Comparison of ENCODE assay signal across 9 cellular contexts in genomic region chr2:230758566-230759480, GRCh38.
DNase-seq lines count a peak whose midpoint lies in the region; TF ChIP-seq lines count a peak whose summit lies in the region.
"Had no signal": no experiment of that assay in that cellular context is flagged by ENCODE, and none has a peak within 500 bp of the region (broad histone marks: within the 10 kb centered on the region; RNA-seq: fewer than 3 reads in every experiment).

No MANE protein-coding gene starts in this region.

- H3K27ac ChIP-seq in OCI-LY3 (ENCODE audit: low read length) (no peak overlapping the region; the same call in 1 of the 2 replicates), coronary artery (peak overlapping the region in 1 of 2 donors; percentile 74), rectal smooth muscle tissue (ENCODE audit: low read depth, low read length) (peak overlapping the region; percentile 41)

- H3K9ac ChIP-seq in OCI-LY3 (ENCODE audit: low read length): no peak overlapping the region
- no peak overlapping the region for H3K9ac ChIP-seq in rectal smooth muscle tissue (ENCODE audit: low read length)

- H3K4me3 ChIP-seq in OCI-LY3 (ENCODE audit: low read length) (no peak overlapping the region), coronary artery (peak overlapping the region; percentile 8), rectal smooth muscle tissue (ENCODE audit: low read length) (no peak overlapping the region), HAP-1 (no peak overlapping the region)

- peaks cover 24% of the 10 kb centered on the region for H3K36me3 ChIP-seq in OCI-LY3 (replicated peaks; ENCODE audit: low read depth, low read length)
- no peaks in the 10 kb centered on the region for H3K36me3 ChIP-seq in rectal smooth muscle tissue (ENCODE audit: control insufficient read depth, insufficient read depth, low read length)
- H3K36me3 ChIP-seq in HAP-1 (replicated peaks): peaks cover 8% of the 10 kb centered on the region

- H3K4me1 ChIP-seq in OCI-LY3 (ENCODE audit: low read length) (peaks cover 12% of the 10 kb centered on the region), rectal smooth muscle tissue (ENCODE audit: control insufficient read depth, insufficient read depth, low read length) (peaks cover 14% of the 10 kb centered on the region), HAP-1 (no peaks in the 10 kb centered on the region)

- peaks cover 39% of the 10 kb centered on the region for H4K20me1 ChIP-seq in OCI-LY3 (ENCODE audit: insufficient read depth, low read length)

- H3K79me2 ChIP-seq in OCI-LY3 (ENCODE audit: low read length): peaks cover 85% of the 10 kb centered on the region

- DNase-seq in EL: peak; percentile 77
- no peak for DNase-seq in coronary artery (ENCODE audit: low spot score)
- no peak for DNase-seq in activated CD4-positive, CD25-positive, alpha-beta regulatory T cell (lab: John Stamatoyannopoulos, UW)
- DNase-seq in middle frontal gyrus (ENCODE audit: extremely low spot score, low spot score): no peak
- DNase-seq in NCI-H2171 (lab: John Stamatoyannopoulos, UW): no peak
- no peak for DNase-seq in HAP-1 (ENCODE audit: low spot score in 2 of 2)
- DNase-seq: NCI-H510A had no signal

- H2AFZ ChIP-seq in OCI-LY3 (ENCODE audit: low read depth, low read length): no peak overlapping the region

- in situ Hi-C loops in HAP-1 (cut with MboI; ENCODE audit: low sequenced_read_pairs): no loop called here

- peak overlapping the region; percentile 9; the same call in 1 of the 2 replicates for H3K4me2 ChIP-seq in OCI-LY3 (ENCODE audit: low read length)

- H3K27me3 ChIP-seq in OCI-LY3 (ENCODE audit: low read depth, low read length): no peaks in the 10 kb centered on the region
- no peaks in the 10 kb centered on the region for H3K27me3 ChIP-seq in rectal smooth muscle tissue (ENCODE audit: control insufficient read depth, insufficient read depth, low read length)
- H3K27me3 ChIP-seq in HAP-1 (ENCODE audit: low read depth): no peaks in the 10 kb centered on the region

- H3K9me3 ChIP-seq in OCI-LY3 (ENCODE audit: insufficient read depth, low read length): no peaks in the 10 kb centered on the region
- H3K9me3 ChIP-seq in HAP-1: no peaks in the 10 kb centered on the region

- TF ChIP-seq CTCF in OCI-LY3 (IDR thresholded peaks at IDR 0.05; ENCODE audit: low read depth, low read length): no peak
- TF ChIP-seq CTCF in coronary artery (IDR thresholded peaks at IDR 0.05): no peak
